Comparison of ENCODE assay signal across 8 cellular contexts in the genomic region with DNA sequence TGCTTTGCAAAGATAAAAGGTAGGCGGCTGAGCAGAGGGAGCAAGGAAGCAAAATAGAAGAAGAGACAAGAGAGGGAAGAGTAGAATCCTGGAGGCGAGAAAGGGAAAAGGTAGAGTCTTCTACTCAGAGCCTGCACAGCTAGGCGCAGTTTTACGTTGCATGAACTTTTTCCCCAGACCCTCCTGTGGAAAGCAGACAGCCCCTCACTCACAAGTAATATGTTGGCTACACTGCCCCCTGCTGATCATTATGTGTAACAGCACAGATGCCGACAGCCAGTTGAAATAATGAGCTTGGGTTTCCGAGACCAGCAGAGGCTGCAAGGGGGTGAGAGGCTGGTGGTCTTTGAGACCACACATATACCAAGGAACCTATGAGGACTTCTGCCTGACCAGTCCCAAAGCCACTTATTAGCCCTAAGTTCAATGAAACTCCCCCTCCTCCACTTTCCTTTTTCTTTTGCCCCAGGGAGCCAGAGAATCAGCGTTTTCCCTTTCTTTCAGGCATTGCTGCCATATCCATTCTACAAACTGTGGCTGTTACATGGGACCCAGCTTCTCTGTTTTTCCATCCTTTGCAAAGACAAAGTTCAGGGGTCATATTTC. TPM values are rescaled to one million over a fixed set of nuclear protein-coding genes. Genes with fewer than 3 reads are reported as not detected.
DNase-seq lines count a peak whose midpoint lies in the region; ATAC-seq and TF ChIP-seq lines count a peak whose summit lies in the region.

No MANE protein-coding gene starts in this region.

- H3K4me3 Mint-ChIP-seq in T-helper 2 cell treated with Interferon-gamma antibody and Interleukin-4, amounts not matched to agents 5 μg/mL and 100 μg/mL, for 36 hours = no peak overlapping the region

- H3K4me1 ChIP-seq in HEK293 (ENCODE audit: control insufficient read depth, insufficient read depth, low read length) (no peaks in the 10 kb centered on the region), fibroblast of lung (ENCODE audit: control insufficient read depth, extremely low read depth, insufficient read depth, low read length) (no peaks in the 10 kb centered on the region)

- CTCF ChIA-PET in HEK293 (lab: Yijun Ruan, JAX) = interaction anchor here (0.6 to 2.6 kb wide), 20 partner anchors 9 to 1423 kb away, joined by 3 to 15 read pairs (median 4); no protein-coding TSS in a partner anchor

- H3K79me2 ChIP-seq in fibroblast of lung (ENCODE audit: control insufficient read depth, insufficient read depth, low read length) = no peaks in the 10 kb centered on the region

- no peak overlapping the region for H3K9ac ChIP-seq in fibroblast of lung (ENCODE audit: insufficient read depth, low read length)

- H3K9me3 ChIP-seq in HEK293 (ENCODE audit: control insufficient read depth, insufficient read depth, low read depth, low read length) (no peaks in the 10 kb centered on the region), fibroblast of lung (ENCODE audit: control insufficient read depth, insufficient read depth, low read depth, low read length) (no peaks in the 10 kb centered on the region)

- H3K27me3 ChIP-seq in fibroblast of lung (ENCODE audit: control insufficient read depth, insufficient read depth, low read length) = no peaks in the 10 kb centered on the region

- H2AFZ ChIP-seq in fibroblast of lung (ENCODE audit: low read length) = no peak overlapping the region

- ATAC-seq in GM21381 (IDR thresholded peaks at IDR 0.05; ENCODE audit: unreplicated experiment) = no peak

- H3K27ac ChIP-seq in HEK293 (ENCODE audit: extremely low read depth, low read depth, low read length) (no peak overlapping the region), fibroblast of lung (ENCODE audit: insufficient read depth, low read length) (no peak overlapping the region)

- H3K27me3 Mint-ChIP-seq in T-helper 2 cell treated with Interferon-gamma antibody and Interleukin-4, amounts not matched to agents 5 μg/mL and 100 μg/mL, for 36 hours (ENCODE audit: low read depth) = peaks cover 7% of the 10 kb centered on the region

- no peak overlapping the region for H3K4me2 ChIP-seq in fibroblast of lung (ENCODE audit: extremely low read depth, insufficient read depth, low read length)

- H3K4me3 ChIP-seq in HEK293 (ENCODE audit: low read depth, low read length) (no peak overlapping the region), fibroblast of lung (replicated peaks in 1 of 4; ENCODE audit: control extremely low read depth in 1 of 4, insufficient read depth in 1 of 4, low read depth in 3 of 4, low read length in 4 of 4) (no peak overlapping the region), retinal pigment epithelial cell (ENCODE audit: low read length) (no peak overlapping the region)

- H3K4me1 Mint-ChIP-seq in T-helper 2 cell treated with Interferon-gamma antibody and Interleukin-4, amounts not matched to agents 5 μg/mL and 100 μg/mL, for 36 hours (ENCODE audit: low read depth) = no peaks in the 10 kb centered on the region

- DNase-seq in NCI-H2196 (lab: John Stamatoyannopoulos, UW; ENCODE audit: unreplicated experiment) (peak; percentile 1), NCI-H2196 treated with DMSO at 0.1 percent for 48 hours (lab: John Stamatoyannopoulos, UW; ENCODE audit: unreplicated experiment) (no peak), fibroblast of lung (ENCODE audit: low read depth in 2 of 2) (peak; percentile 6), retinal pigment epithelial cell (ENCODE audit: low read depth) (no peak), amniotic stem cell (lab: John Stamatoyannopoulos, UW) (no peak)
- peak; percentile 10 for DNase-seq in T-helper 2 cell treated with Interferon-gamma antibody and Interleukin-4, amounts not matched to agents 5 μg/mL and 100 μg/mL, for 36 hours (ENCODE audit: low spot score)

- TF ChIP-seq CTCF in HEK293 (tag by site-specific recombination; IDR thresholded peaks at IDR 0.05) (peak; percentile 55), fibroblast of lung (conservative IDR thresholded peaks at IDR 0.05 in 1 of 2, IDR thresholded peaks at IDR 0.05 in 1 of 2; ENCODE audit: low read depth in 1 of 2, low read length in 2 of 2) (peak; percentile 67 to 80), retinal pigment epithelial cell (conservative IDR thresholded peaks at IDR 0.05; ENCODE audit: low read depth, low read length) (peak; percentile 85)

- H3K36me3 ChIP-seq in HEK293 (ENCODE audit: control insufficient read depth in 2 of 2, insufficient read depth in 1 of 2, low read length in 2 of 2) = no peaks in the 10 kb centered on the region
- H3K36me3 ChIP-seq in fibroblast of lung (ENCODE audit: control insufficient read depth, insufficient read depth, low read length) = no peaks in the 10 kb centered on the region

- H3K9me3 Mint-ChIP-seq in T-helper 2 cell treated with Interferon-gamma antibody and Interleukin-4, amounts not matched to agents 5 μg/mL and 100 μg/mL, for 36 hours = no peaks in the 10 kb centered on the region

- no peak overlapping the region for H3K27ac Mint-ChIP-seq in T-helper 2 cell treated with Interferon-gamma antibody and Interleukin-4, amounts not matched to agents 5 μg/mL and 100 μg/mL, for 36 hours

- POLR2A ChIA-PET in HEK293 (lab: Yijun Ruan, JAX) = interaction anchor here (1.5 kb wide), 1 partner anchor 23 kb away, joined by 5 read pairs; the partner anchor contains the start of gene CMTR2

- no peaks in the 10 kb centered on the region for H3K36me3 Mint-ChIP-seq in T-helper 2 cell treated with Interferon-gamma antibody and Interleukin-4, amounts not matched to agents 5 μg/mL and 100 μg/mL, for 36 hours (ENCODE audit: low read depth)

- no peaks in the 10 kb centered on the region for H4K20me1 ChIP-seq in fibroblast of lung (ENCODE audit: control insufficient read depth, extremely low read depth, insufficient read depth, low read length)

TF ChIP-seq in HEK293, 187 proteins besides CTCF, POLR2A, EP300 and RAD21:
- TF ChIP-seq ZNF37A (tag by site-specific recombination; IDR thresholded peaks at IDR 0.05) = no peak
- TF ChIP-seq ZBTB48 (tag by site-specific recombination; IDR thresholded peaks at IDR 0.05) = peak; percentile 34; the same call in 1 of the 2 replicates
- peak; percentile 58 for TF ChIP-seq ZNF654 (tag by site-specific recombination; IDR thresholded peaks at IDR 0.05; ENCODE audit: low read depth)
- TF ChIP-seq, protein P1, sequence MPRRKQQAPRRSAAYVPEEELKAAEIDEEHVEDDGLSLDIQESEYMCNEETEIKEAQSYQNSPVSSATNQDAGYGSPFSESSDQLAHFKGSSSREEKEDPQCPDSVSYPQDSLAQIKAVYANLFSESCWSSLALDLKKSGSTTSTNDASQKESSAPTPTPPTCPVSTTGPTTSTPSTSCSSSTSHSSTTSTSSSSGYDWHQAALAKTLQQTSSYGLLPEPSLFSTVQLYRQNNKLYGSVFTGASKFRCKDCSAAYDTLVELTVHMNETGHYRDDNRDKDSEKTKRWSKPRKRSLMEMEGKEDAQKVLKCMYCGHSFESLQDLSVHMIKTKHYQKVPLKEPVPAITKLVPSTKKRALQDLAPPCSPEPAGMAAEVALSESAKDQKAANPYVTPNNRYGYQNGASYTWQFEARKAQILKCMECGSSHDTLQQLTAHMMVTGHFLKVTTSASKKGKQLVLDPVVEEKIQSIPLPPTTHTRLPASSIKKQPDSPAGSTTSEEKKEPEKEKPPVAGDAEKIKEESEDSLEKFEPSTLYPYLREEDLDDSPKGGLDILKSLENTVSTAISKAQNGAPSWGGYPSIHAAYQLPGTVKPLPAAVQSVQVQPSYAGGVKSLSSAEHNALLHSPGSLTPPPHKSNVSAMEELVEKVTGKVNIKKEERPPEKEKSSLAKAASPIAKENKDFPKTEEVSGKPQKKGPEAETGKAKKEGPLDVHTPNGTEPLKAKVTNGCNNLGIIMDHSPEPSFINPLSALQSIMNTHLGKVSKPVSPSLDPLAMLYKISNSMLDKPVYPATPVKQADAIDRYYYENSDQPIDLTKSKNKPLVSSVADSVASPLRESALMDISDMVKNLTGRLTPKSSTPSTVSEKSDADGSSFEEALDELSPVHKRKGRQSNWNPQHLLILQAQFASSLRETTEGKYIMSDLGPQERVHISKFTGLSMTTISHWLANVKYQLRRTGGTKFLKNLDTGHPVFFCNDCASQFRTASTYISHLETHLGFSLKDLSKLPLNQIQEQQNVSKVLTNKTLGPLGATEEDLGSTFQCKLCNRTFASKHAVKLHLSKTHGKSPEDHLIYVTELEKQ (tag by site-specific recombination; IDR thresholded peaks at IDR 0.05; ENCODE audit: borderline replicate concordance) = no peak
TF ChIP-seq in HEK293: peak in this region for 2.

RNA-seq across cellular contexts. Expression of gene CMTR2, which starts 22.5 kb away (rescaled TPM):
- 29.2 and 29.5 TPM in 2 replicates for total RNA-seq in fibroblast of lung
- polyA plus RNA-seq in fibroblast of lung = 18.0 and 22.1 TPM in 2 replicates
- 9.7 and 10.5 TPM in 2 replicates for polyA plus RNA-seq in fibroblast of lung (2012)
- polyA minus RNA-seq in fibroblast of lung (ENCODE audit: low replicate concordance) = 4.9 and 5.0 TPM in 2 replicates

RNA-seq across cellular contexts. Expression of gene CALB2, which starts 46.9 kb away (rescaled TPM):
- 0.51 and 1.3 TPM in 2 replicates for total RNA-seq in fibroblast of lung
- 0.58 and 1.2 TPM in 2 replicates for polyA plus RNA-seq in fibroblast of lung
- 0.14 and 0.46 TPM in 2 replicates for polyA plus RNA-seq in fibroblast of lung (2012)
- not detected in 2 replicates for polyA minus RNA-seq in fibroblast of lung (ENCODE audit: low replicate concordance)

Comparison
In these comparisons a context has a peak if more than half of its experiments do, and no peak if none do; other contexts are left out.
1. DNase-seq: peak in NCI-H2196 (single experiment), T-helper 2 cell treated with Interferon-gamma antibody and Interleukin-4, amounts not matched to agents 5 μg/mL and 100 μg/mL, for 36 hours (single experiment) and fibroblast of lung (2 of 2); none in NCI-H2196 treated with DMSO at 0.1 percent for 48 hours (single experiment), retinal pigment epithelial cell (single experiment) and amniotic stem cell (single experiment).
2. Peak in every context shown above with its lines, with median percentiles within 50 percentile points of each other: CTCF ChIP-seq.